In the genomic region with DNA sequence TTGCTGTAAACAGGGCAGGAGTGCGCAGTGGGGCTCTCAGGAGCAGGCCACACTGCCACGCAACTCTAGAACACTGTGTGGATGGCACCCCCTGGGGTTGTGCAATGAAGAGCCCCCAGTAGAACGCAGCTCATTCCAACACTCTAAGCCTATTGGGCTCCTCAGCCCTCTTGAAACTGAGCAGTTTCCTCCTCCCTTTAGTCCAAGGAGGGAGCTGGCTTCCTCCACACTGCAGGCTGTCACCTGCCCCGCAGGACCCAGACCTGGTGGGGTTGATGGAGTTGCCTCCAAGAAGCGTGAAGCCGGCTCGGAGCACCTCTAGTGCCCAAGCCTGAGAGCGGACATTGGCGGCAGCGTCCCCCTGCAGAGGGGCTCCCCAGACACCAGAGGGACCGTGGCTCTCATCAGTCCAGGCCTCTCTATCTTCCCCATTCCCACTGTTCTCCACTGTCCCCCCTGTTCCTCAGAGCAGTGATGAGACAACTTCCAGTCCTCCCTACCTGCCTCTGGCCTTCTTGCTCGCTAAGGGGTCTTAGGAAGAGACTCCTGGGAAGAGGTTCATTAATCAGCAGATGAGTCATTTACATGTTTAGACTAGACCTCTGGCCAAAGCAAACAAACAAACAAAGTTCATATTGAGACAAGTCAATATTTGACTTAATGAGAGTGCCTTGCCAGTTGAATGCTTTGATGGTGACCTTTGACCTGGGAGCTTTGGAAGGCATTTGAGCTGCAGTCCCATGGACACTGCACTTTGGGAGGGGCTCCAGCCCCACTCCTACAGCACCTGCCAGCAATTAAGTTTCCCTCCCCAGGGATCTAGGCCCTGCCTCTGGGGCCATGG, we compare ENCODE assay signal across 2 cellular contexts.
TF ChIP-seq lines count a peak whose summit lies in the region.

No MANE protein-coding gene starts in this region.

TF ChIP-seq in PFSK-1, 5 proteins besides CTCF, POLR2A, EP300 and RAD21 (continued from another document):
- TF ChIP-seq, protein P1, sequence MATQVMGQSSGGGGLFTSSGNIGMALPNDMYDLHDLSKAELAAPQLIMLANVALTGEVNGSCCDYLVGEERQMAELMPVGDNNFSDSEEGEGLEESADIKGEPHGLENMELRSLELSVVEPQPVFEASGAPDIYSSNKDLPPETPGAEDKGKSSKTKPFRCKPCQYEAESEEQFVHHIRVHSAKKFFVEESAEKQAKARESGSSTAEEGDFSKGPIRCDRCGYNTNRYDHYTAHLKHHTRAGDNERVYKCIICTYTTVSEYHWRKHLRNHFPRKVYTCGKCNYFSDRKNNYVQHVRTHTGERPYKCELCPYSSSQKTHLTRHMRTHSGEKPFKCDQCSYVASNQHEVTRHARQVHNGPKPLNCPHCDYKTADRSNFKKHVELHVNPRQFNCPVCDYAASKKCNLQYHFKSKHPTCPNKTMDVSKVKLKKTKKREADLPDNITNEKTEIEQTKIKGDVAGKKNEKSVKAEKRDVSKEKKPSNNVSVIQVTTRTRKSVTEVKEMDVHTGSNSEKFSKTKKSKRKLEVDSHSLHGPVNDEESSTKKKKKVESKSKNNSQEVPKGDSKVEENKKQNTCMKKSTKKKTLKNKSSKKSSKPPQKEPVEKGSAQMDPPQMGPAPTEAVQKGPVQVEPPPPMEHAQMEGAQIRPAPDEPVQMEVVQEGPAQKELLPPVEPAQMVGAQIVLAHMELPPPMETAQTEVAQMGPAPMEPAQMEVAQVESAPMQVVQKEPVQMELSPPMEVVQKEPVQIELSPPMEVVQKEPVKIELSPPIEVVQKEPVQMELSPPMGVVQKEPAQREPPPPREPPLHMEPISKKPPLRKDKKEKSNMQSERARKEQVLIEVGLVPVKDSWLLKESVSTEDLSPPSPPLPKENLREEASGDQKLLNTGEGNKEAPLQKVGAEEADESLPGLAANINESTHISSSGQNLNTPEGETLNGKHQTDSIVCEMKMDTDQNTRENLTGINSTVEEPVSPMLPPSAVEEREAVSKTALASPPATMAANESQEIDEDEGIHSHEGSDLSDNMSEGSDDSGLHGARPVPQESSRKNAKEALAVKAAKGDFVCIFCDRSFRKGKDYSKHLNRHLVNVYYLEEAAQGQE (IDR thresholded peaks at IDR 0.05; ENCODE audit: insufficient read depth in 1 of 2, low read depth in 2 of 2, low read length in 2 of 2), result no peak; a peak in 2 of 4 replicates
- TF ChIP-seq FOXP2 (optimal IDR thresholded peaks at IDR 0.05; ENCODE audit: borderline replicate concordance, extremely low read depth, extremely low read length, insufficient read depth) (peak; percentile 46), POLR2AphosphoS5 (IDR thresholded peaks at IDR 0.05; ENCODE audit: low read depth, low read length) (no peak)

TF ChIP-seq in liver, 16 proteins besides CTCF, POLR2A, EP300 and RAD21 (continued from another document):
- TF ChIP-seq, protein P2, sequence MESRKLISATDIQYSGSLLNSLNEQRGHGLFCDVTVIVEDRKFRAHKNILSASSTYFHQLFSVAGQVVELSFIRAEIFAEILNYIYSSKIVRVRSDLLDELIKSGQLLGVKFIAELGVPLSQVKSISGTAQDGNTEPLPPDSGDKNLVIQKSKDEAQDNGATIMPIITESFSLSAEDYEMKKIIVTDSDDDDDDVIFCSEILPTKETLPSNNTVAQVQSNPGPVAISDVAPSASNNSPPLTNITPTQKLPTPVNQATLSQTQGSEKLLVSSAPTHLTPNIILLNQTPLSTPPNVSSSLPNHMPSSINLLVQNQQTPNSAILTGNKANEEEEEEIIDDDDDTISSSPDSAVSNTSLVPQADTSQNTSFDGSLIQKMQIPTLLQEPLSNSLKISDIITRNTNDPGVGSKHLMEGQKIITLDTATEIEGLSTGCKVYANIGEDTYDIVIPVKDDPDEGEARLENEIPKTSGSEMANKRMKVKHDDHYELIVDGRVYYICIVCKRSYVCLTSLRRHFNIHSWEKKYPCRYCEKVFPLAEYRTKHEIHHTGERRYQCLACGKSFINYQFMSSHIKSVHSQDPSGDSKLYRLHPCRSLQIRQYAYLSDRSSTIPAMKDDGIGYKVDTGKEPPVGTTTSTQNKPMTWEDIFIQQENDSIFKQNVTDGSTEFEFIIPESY (IDR thresholded peaks at IDR 0.05), result no peak
- TF ChIP-seq JUND (IDR thresholded peaks at IDR 0.05), result peak; percentile 85 to 91
- TF ChIP-seq HNF4A (conservative IDR thresholded peaks at IDR 0.05), result peak; percentile 84 to 86
- TF ChIP-seq HNF4G (IDR thresholded peaks at IDR 0.05), result peak; percentile 44
- TF ChIP-seq FOXA2 (IDR thresholded peaks at IDR 0.05), result peak; percentile 90
- peak; percentile 79 for TF ChIP-seq FOXA1 (IDR thresholded peaks at IDR 0.05)
- TF ChIP-seq SP1 (IDR thresholded peaks at IDR 0.05), result peak; percentile 84
- TF ChIP-seq GABPA (IDR thresholded peaks at IDR 0.05 in 1 of 2, conservative IDR thresholded peaks at IDR 0.05 in 1 of 2), result no peak
- TF ChIP-seq, protein P1 (IDR thresholded peaks at IDR 0.05), result peak; percentile 63
